ENCODE assay signal across 1 cellular context in genomic region chr3:72887378-72887722, GRCh38.
TF ChIP-seq lines count a peak whose summit lies in the region.

No MANE protein-coding gene starts in this region.

TF ChIP-seq in H1, 55 proteins besides CTCF, POLR2A, EP300 and RAD21:
- no peak for TF ChIP-seq CREB1 (IDR thresholded peaks at IDR 0.05)
- TF ChIP-seq E2F6 (IDR thresholded peaks at IDR 0.05): no peak
- no peak for TF ChIP-seq POU5F1 (IDR thresholded peaks at IDR 0.05; ENCODE audit: low read depth, low read length)
- TF ChIP-seq CEBPB (IDR thresholded peaks at IDR 0.05; ENCODE audit: low read depth, low read length): no peak
- TF ChIP-seq RFX5 (IDR thresholded peaks at IDR 0.05; ENCODE audit: borderline replicate concordance, low read depth, low read length): no peak
- no peak for TF ChIP-seq TEAD4 (IDR thresholded peaks at IDR 0.05; ENCODE audit: low read depth, low read length)
- no peak for TF ChIP-seq TAF1 (IDR thresholded peaks at IDR 0.05; ENCODE audit: low read depth, low read length)
- no peak for TF ChIP-seq KDM5A (IDR thresholded peaks at IDR 0.05; ENCODE audit: low read length)
- no peak for TF ChIP-seq RXRA (IDR thresholded peaks at IDR 0.05; ENCODE audit: insufficient read depth, low read depth, low read length)
- TF ChIP-seq KDM4A (IDR thresholded peaks at IDR 0.05; ENCODE audit: low read depth, low read length, severe bottlenecking): no peak
- no peak for TF ChIP-seq ATF2 (IDR thresholded peaks at IDR 0.05; ENCODE audit: low read length)
- TF ChIP-seq HDAC2 (IDR thresholded peaks at IDR 0.05; ENCODE audit: borderline replicate concordance in 1 of 2, low read depth in 2 of 2, low read length in 2 of 2): no peak
- no peak for TF ChIP-seq JUND (IDR thresholded peaks at IDR 0.05; ENCODE audit: low read length)
- TF ChIP-seq USF2 (IDR thresholded peaks at IDR 0.05; ENCODE audit: low read length): no peak; the same call in 1 of the 2 replicates
